In genomic region chr2:88658890-88659881, GRCh38 we compare ENCODE assay signal across 8 cellular contexts.
A peak's percentile ranks its signal among the peaks of the same experiment; 100 is the strongest.
DNase-seq lines count a peak whose midpoint lies in the region.

No MANE protein-coding gene starts in this region.

- peaks cover 0 to 3% (median 0%) of the 10 kb centered on the region in 5 donors for H3K9me3 ChIP-seq in subcutaneous abdominal adipose tissue (ENCODE audit: control insufficient read depth in 5 of 5, low read length in 5 of 5)

- peak overlapping the region in 2 of 5 donors; percentile 13 to 40 for H3K9ac ChIP-seq in subcutaneous abdominal adipose tissue (ENCODE audit: low read length in 5 of 5)

- H3K4me1 ChIP-seq in subcutaneous abdominal adipose tissue (ENCODE audit: control insufficient read depth in 5 of 5, insufficient read depth in 5 of 5, low read length in 5 of 5), result peaks cover 0 to 16% (median 9%) of the 10 kb centered on the region in 5 donors

- peak overlapping the region; percentile 45 for H3K27ac ChIP-seq in subcutaneous abdominal adipose tissue (ENCODE audit: low read depth, low read length)

- no peaks in the 10 kb centered on the region for H3K27me3 ChIP-seq in subcutaneous abdominal adipose tissue (ENCODE audit: control insufficient read depth in 5 of 5, insufficient read depth in 4 of 5, low read length in 5 of 5)

- peak overlapping the region in 3 of 5 donors; percentile 1 to 28 (median 8) for H3K4me3 ChIP-seq in subcutaneous abdominal adipose tissue (ENCODE audit: low read depth in 1 of 5, low read length in 5 of 5)

- H3K36me3 ChIP-seq in subcutaneous abdominal adipose tissue (ENCODE audit: control insufficient read depth in 5 of 5, insufficient read depth in 5 of 5, low read length in 5 of 5), result no peaks in the 10 kb centered on the region

- peak; percentile 24 for DNase-seq in HS-5 (ENCODE audit: low read depth)
- peak; percentile 85 for DNase-seq in SW480 (ENCODE audit: low spot score)
- DNase-seq in hepatic stellate cell (ENCODE audit: low spot score), result peak; percentile 37
- DNase-seq in RPMI8226, result no peak
- DNase-seq in activated CD4-positive, alpha-beta T cell treated with anti-CD3 and anti-CD28 coated beads for 4 hours, result no peak
- DNase-seq in central memory CD4-positive, alpha-beta T cell, result no peak
- DNase-seq in GM19240 (ENCODE audit: insufficient read length, low spot score), result no peak

Comparison
In these comparisons a context has a peak if more than half of its experiments do, and no peak if none do; other contexts are left out.
1. DNase-seq: peak in HS-5 (single experiment), SW480 (single experiment) and hepatic stellate cell (single experiment); none in RPMI8226 (single experiment), activated CD4-positive, alpha-beta T cell treated with anti-CD3 and anti-CD28 coated beads for 4 hours (0 of 2), central memory CD4-positive, alpha-beta T cell (single experiment) and GM19240 (single experiment).